Comparison of ENCODE assay signal across 1 cellular context in genomic region chr3:17742092-17742836, GRCh38.
TF ChIP-seq lines count a peak whose summit lies in the region.

Gene TBC1D5 (minus strand): TSS chr3:17742631. CDS start chr3:17508570, 234,061 bp downstream.

TF ChIP-seq in HepG2, 621 proteins besides CTCF, POLR2A, EP300 and RAD21 (continued from another document and continues in another):
- 0 out of 2 replicates have a peak, but pooled peaks have one; percentile 59 for TF ChIP-seq ZNF761 (CRISPR knock-in tag; conservative IDR thresholded peaks at IDR 0.05)
- peak; percentile 69 for TF ChIP-seq ZNF451 (CRISPR knock-in tag; IDR thresholded peaks at IDR 0.05)
- TF ChIP-seq ZNF605 (CRISPR knock-in tag; IDR thresholded peaks at IDR 0.05): peak; percentile 56
- peak; percentile 40; the same call in 1 of the 2 replicates for TF ChIP-seq ESRRA (CRISPR knock-in tag; IDR thresholded peaks at IDR 0.05; ENCODE audit: low read depth)
- no peak for TF ChIP-seq ZBTB40 (IDR thresholded peaks at IDR 0.05)
- TF ChIP-seq ZBTB40 (CRISPR knock-in tag; IDR thresholded peaks at IDR 0.05): peak; percentile 39; the same call in 1 of the 2 replicates
- no peak for TF ChIP-seq MATR3 (CRISPR knock-in tag; IDR thresholded peaks at IDR 0.05)
- TF ChIP-seq HNRNPL (IDR thresholded peaks at IDR 0.05; ENCODE audit: low read depth, low read length): 0 out of 2 replicates have a peak, but pooled peaks have one; percentile 21
- 0 out of 2 replicates have a peak, but pooled peaks have one; percentile 26 for TF ChIP-seq PCBP1 (IDR thresholded peaks at IDR 0.05; ENCODE audit: borderline replicate concordance, low read depth, low read length)
- 0 out of 2 replicates have a peak, but pooled peaks have one; percentile 8 for TF ChIP-seq FOXK1 (CRISPR knock-in tag; IDR thresholded peaks at IDR 0.05; ENCODE audit: borderline replicate concordance, low read depth)
- peak; percentile 70; the same call in 1 of the 2 replicates for TF ChIP-seq HBP1 (CRISPR knock-in tag; IDR thresholded peaks at IDR 0.05; ENCODE audit: low read depth)
- peak; percentile 54 for TF ChIP-seq THRA (CRISPR knock-in tag; IDR thresholded peaks at IDR 0.05; ENCODE audit: borderline replicate concordance)
- TF ChIP-seq ZNF280B (CRISPR knock-in tag; IDR thresholded peaks at IDR 0.05; ENCODE audit: borderline replicate concordance): 0 out of 2 replicates have a peak, but pooled peaks have one; percentile 49
- TF ChIP-seq NFKB2 (CRISPR knock-in tag; IDR thresholded peaks at IDR 0.05; ENCODE audit: borderline replicate concordance): peak; percentile 58; the same call in 1 of the 2 replicates
- TF ChIP-seq ATF2 (CRISPR knock-in tag; IDR thresholded peaks at IDR 0.05): peak; percentile 5; the same call in 1 of the 2 replicates
- peak; percentile 74 for TF ChIP-seq GMEB2 (CRISPR knock-in tag; IDR thresholded peaks at IDR 0.05; ENCODE audit: low read depth)
- peak; percentile 26; the same call in 1 of the 2 replicates for TF ChIP-seq ZNF331 (CRISPR knock-in tag; IDR thresholded peaks at IDR 0.05)
- peak; percentile 63 for TF ChIP-seq ZNF558 (CRISPR knock-in tag; IDR thresholded peaks at IDR 0.05; ENCODE audit: borderline replicate concordance)
- peak; percentile 23; the same call in 1 of the 2 replicates for TF ChIP-seq RERE (CRISPR knock-in tag; IDR thresholded peaks at IDR 0.05; ENCODE audit: low read depth)
- 0 out of 2 replicates have a peak, but pooled peaks have one; percentile 13 for TF ChIP-seq ZNF30 (CRISPR knock-in tag; IDR thresholded peaks at IDR 0.05)
- 0 out of 2 replicates have a peak, but pooled peaks have one; percentile 38 for TF ChIP-seq ZSCAN29 (CRISPR knock-in tag; conservative IDR thresholded peaks at IDR 0.05)
- TF ChIP-seq CERS6 (CRISPR knock-in tag; IDR thresholded peaks at IDR 0.05): peak; percentile 5; the same call in 1 of the 2 replicates
- TF ChIP-seq RXRB (CRISPR knock-in tag; IDR thresholded peaks at IDR 0.05; ENCODE audit: borderline replicate concordance): peak; percentile 3; the same call in 1 of the 2 replicates
- no peak for TF ChIP-seq NFE2 (CRISPR knock-in tag; IDR thresholded peaks at IDR 0.05)
- no peak for TF ChIP-seq DPF2 (CRISPR knock-in tag; IDR thresholded peaks at IDR 0.05; ENCODE audit: borderline replicate concordance, low read depth)
- no peak for TF ChIP-seq KAT2B (IDR thresholded peaks at IDR 0.05; ENCODE audit: borderline replicate concordance, low read depth, low read length)
- TF ChIP-seq FOXO1 (CRISPR knock-in tag; IDR thresholded peaks at IDR 0.05): no peak
- TF ChIP-seq ZNF850 (CRISPR knock-in tag; conservative IDR thresholded peaks at IDR 0.05): peak; percentile 87; the same call in 1 of the 2 replicates
- TF ChIP-seq CENPT (CRISPR knock-in tag; IDR thresholded peaks at IDR 0.05; ENCODE audit: low read depth): 0 out of 2 replicates have a peak, but pooled peaks have one; percentile 32
- TF ChIP-seq MYC (CRISPR knock-in tag; IDR thresholded peaks at IDR 0.05; ENCODE audit: borderline replicate concordance): peak; percentile 75
- TF ChIP-seq ZNF329 (CRISPR knock-in tag; IDR thresholded peaks at IDR 0.05; ENCODE audit: low read depth): peak; percentile 67
